14 cellular contexts compared by ENCODE assay signal in the genomic region with DNA sequence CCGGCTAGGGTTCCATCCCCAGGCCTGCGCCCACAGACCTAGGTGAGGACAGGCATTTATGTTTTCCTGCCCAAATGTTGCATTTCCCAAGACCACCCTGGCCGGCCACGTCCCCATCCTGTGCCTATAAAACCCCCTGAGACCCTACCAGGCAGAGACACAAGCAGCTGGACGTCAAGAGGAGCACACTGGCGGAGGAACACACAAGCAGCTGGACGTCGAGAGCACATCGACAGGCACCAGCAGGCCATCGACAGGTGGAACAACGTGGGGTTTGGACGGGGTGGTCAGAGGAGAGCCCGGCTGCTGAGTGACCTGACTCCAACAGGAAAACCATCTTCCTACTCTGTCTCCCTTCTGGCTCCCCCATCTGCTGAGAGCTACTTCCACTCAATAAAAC. TPM values are rescaled to one million over a fixed set of nuclear protein-coding genes. Genes with fewer than 3 reads are reported as not detected.
A peak's percentile ranks its signal among the peaks of the same experiment; 100 is the strongest.
DNase-seq lines count a peak whose midpoint lies in the region; ATAC-seq and TF ChIP-seq lines count a peak whose summit lies in the region.
"Had no signal": no experiment of that assay in that cellular context is flagged by ENCODE, and none has a peak within 500 bp of the region (broad histone marks: within the 10 kb centered on the region; RNA-seq: fewer than 3 reads in every experiment).

No MANE protein-coding gene starts in this region.

- no peaks in the 10 kb centered on the region for H3K36me3 Mint-ChIP-seq in activated naive CD4-positive, alpha-beta T cell treated with anti-CD3 and anti-CD28 coated beads, Interleukin-2, amount 10 ng/mL, durations not matched to agents 7 days and 5 days
- H3K36me3 Mint-ChIP-seq in chondrocyte (ENCODE audit: low read depth) (no peaks in the 10 kb centered on the region), glutamatergic neuron (ENCODE audit: unreplicated experiment) (no peaks in the 10 kb centered on the region)

- TF ChIP-seq CTCF in chondrocyte (IDR thresholded peaks at IDR 0.05) (no peak), glutamatergic neuron (IDR thresholded peaks at IDR 0.05; ENCODE audit: partially characterized antibody, unreplicated experiment) (no peak)

- H3K27me3 Mint-ChIP-seq in activated naive CD4-positive, alpha-beta T cell treated with anti-CD3 and anti-CD28 coated beads, Interleukin-2, amount 10 ng/mL, durations not matched to agents 7 days and 5 days = no peaks in the 10 kb centered on the region
- peaks cover 5% of the 10 kb centered on the region for H3K27me3 Mint-ChIP-seq in chondrocyte (ENCODE audit: low read depth)
- H3K27me3 Mint-ChIP-seq in stimulated activated naive CD8-positive, alpha-beta T cell treated with anti-CD3 and anti-CD28 coated beads, Interleukin-15, amount 100 ng/mL, for 72 hours = no peaks in the 10 kb centered on the region
- H3K27me3 Mint-ChIP-seq in glutamatergic neuron (ENCODE audit: unreplicated experiment) = no peaks in the 10 kb centered on the region

- no peak for ATAC-seq in stimulated activated naive CD8-positive, alpha-beta T cell treated with anti-CD3 and anti-CD28 coated beads, Interleukin-15, amount 100 ng/mL, for 72 hours
- ATAC-seq in HG03521 (IDR thresholded peaks at IDR 0.05; ENCODE audit: unreplicated experiment) = no peak
- ATAC-seq: GM12878, Panc1, Right ventricle myocardium inferior had no signal

- H3K9me3 Mint-ChIP-seq in activated naive CD4-positive, alpha-beta T cell treated with anti-CD3 and anti-CD28 coated beads, Interleukin-2, amount 10 ng/mL, durations not matched to agents 7 days and 5 days = no peaks in the 10 kb centered on the region
- H3K9me3 Mint-ChIP-seq in chondrocyte (ENCODE audit: low read depth) (no peaks in the 10 kb centered on the region), glutamatergic neuron (ENCODE audit: unreplicated experiment) (peaks cover 4% of the 10 kb centered on the region)
- no peaks in the 10 kb centered on the region for H3K9me3 Mint-ChIP-seq in stimulated activated naive CD8-positive, alpha-beta T cell treated with anti-CD3 and anti-CD28 coated beads, Interleukin-15, amount 100 ng/mL, for 72 hours

- H3K27ac Mint-ChIP-seq in activated naive CD4-positive, alpha-beta T cell treated with anti-CD3 and anti-CD28 coated beads, Interleukin-2, amount 10 ng/mL, durations not matched to agents 7 days and 5 days = peak overlapping the region; percentile 73
- H3K27ac Mint-ChIP-seq in chondrocyte (ENCODE audit: unreplicated experiment) = no peak overlapping the region
- peak overlapping the region; percentile 77 to 97 for H3K27ac Mint-ChIP-seq in stimulated activated naive CD8-positive, alpha-beta T cell treated with anti-CD3 and anti-CD28 coated beads, Interleukin-15, amount 100 ng/mL, for 72 hours
- no peak overlapping the region for H3K27ac Mint-ChIP-seq in glutamatergic neuron (ENCODE audit: unreplicated experiment)

- no peak overlapping the region for H3K4me3 Mint-ChIP-seq in activated naive CD4-positive, alpha-beta T cell treated with anti-CD3 and anti-CD28 coated beads, Interleukin-2, amount 10 ng/mL, durations not matched to agents 7 days and 5 days
- H3K4me3 Mint-ChIP-seq in chondrocyte (ENCODE audit: unreplicated experiment) (no peak overlapping the region), glutamatergic neuron (ENCODE audit: unreplicated experiment) (no peak overlapping the region)
- peak overlapping the region; percentile 62 to 74 for H3K4me3 Mint-ChIP-seq in stimulated activated naive CD8-positive, alpha-beta T cell treated with anti-CD3 and anti-CD28 coated beads, Interleukin-15, amount 100 ng/mL, for 72 hours

- CTCF ChIA-PET in activated naive CD4-positive, alpha-beta T cell treated with anti-CD3 and anti-CD28 coated beads, Interleukin-2, amount 10 ng/mL, durations not matched to agents 7 days and 5 days (lab: Charles Lee) = interaction anchor here (0.6 to 1.3 kb wide), 2 partner anchors 9 to 20 kb away, joined by 4 read pairs; no protein-coding TSS in a partner anchor

- peak; percentile 32 for DNase-seq in NCI-H146 (lab: John Stamatoyannopoulos, UW)
- DNase-seq in NCI-H146 treated with DMSO at 0.1 percent for 48 hours (lab: John Stamatoyannopoulos, UW; ENCODE audit: unreplicated experiment) = no peak
- DNase-seq in activated naive CD4-positive, alpha-beta T cell treated with anti-CD3 and anti-CD28 coated beads, Interleukin-2, amount 10 ng/mL, durations not matched to agents 7 days and 5 days = no peak
- no peak for DNase-seq in activated naive CD4-positive, alpha-beta T cell treated with Interleukin-2 at 50 U/mL for 16 hours
- DNase-seq in chondrocyte (ENCODE audit: low spot score) = peak; percentile 75
- no peak for DNase-seq in stimulated activated naive CD8-positive, alpha-beta T cell treated with anti-CD3 and anti-CD28 coated beads, Interleukin-15, amount 100 ng/mL, for 72 hours
- DNase-seq in glutamatergic neuron = no peak
- DNase-seq: Caco-2, Kasumi-1, NCI-H2029 had no signal

- H3K4me1 Mint-ChIP-seq in activated naive CD4-positive, alpha-beta T cell treated with anti-CD3 and anti-CD28 coated beads, Interleukin-2, amount 10 ng/mL, durations not matched to agents 7 days and 5 days = peaks cover 49% of the 10 kb centered on the region
- H3K4me1 Mint-ChIP-seq in chondrocyte (ENCODE audit: low read depth) (peaks cover 18% of the 10 kb centered on the region), glutamatergic neuron (ENCODE audit: low read depth, unreplicated experiment) (no peaks in the 10 kb centered on the region)
- H3K4me1 Mint-ChIP-seq in stimulated activated naive CD8-positive, alpha-beta T cell treated with anti-CD3 and anti-CD28 coated beads, Interleukin-15, amount 100 ng/mL, for 72 hours = peaks cover 45% of the 10 kb centered on the region

RNA-seq across cellular contexts. Expression of gene LDHB, which starts 19.6 kb away (rescaled TPM):
- total RNA-seq in chondrocyte = 480 to 532 TPM (median 532 TPM) in 3 replicates
- 539 TPM for total RNA-seq in glutamatergic neuron (ENCODE audit: unreplicated experiment)

Comparison
In these comparisons a context has a peak if more than half of its experiments do, and no peak if none do; other contexts are left out.
1. DNase-seq: peak in NCI-H146 (single experiment) and chondrocyte (single experiment); none in NCI-H146 treated with DMSO at 0.1 percent for 48 hours (single experiment), activated naive CD4-positive, alpha-beta T cell treated with anti-CD3 and anti-CD28 coated beads, Interleukin-2, amount 10 ng/mL, durations not matched to agents 7 days and 5 days (single experiment), activated naive CD4-positive, alpha-beta T cell treated with Interleukin-2 at 50 U/mL for 16 hours (single experiment), stimulated activated naive CD8-positive, alpha-beta T cell treated with anti-CD3 and anti-CD28 coated beads, Interleukin-15, amount 100 ng/mL, for 72 hours (0 of 2) and glutamatergic neuron (single experiment).
2. H3K27ac Mint-ChIP-seq: peak in activated naive CD4-positive, alpha-beta T cell treated with anti-CD3 and anti-CD28 coated beads, Interleukin-2, amount 10 ng/mL, durations not matched to agents 7 days and 5 days (single experiment) and stimulated activated naive CD8-positive, alpha-beta T cell treated with anti-CD3 and anti-CD28 coated beads, Interleukin-15, amount 100 ng/mL, for 72 hours (2 of 2); none in chondrocyte (single experiment) and glutamatergic neuron (single experiment).
3. H3K4me3 Mint-ChIP-seq: peak in stimulated activated naive CD8-positive, alpha-beta T cell treated with anti-CD3 and anti-CD28 coated beads, Interleukin-15, amount 100 ng/mL, for 72 hours (2 of 2); none in activated naive CD4-positive, alpha-beta T cell treated with anti-CD3 and anti-CD28 coated beads, Interleukin-2, amount 10 ng/mL, durations not matched to agents 7 days and 5 days (single experiment), chondrocyte (single experiment) and glutamatergic neuron (single experiment).